16 cellular contexts compared by ENCODE assay signal in the genomic region with DNA sequence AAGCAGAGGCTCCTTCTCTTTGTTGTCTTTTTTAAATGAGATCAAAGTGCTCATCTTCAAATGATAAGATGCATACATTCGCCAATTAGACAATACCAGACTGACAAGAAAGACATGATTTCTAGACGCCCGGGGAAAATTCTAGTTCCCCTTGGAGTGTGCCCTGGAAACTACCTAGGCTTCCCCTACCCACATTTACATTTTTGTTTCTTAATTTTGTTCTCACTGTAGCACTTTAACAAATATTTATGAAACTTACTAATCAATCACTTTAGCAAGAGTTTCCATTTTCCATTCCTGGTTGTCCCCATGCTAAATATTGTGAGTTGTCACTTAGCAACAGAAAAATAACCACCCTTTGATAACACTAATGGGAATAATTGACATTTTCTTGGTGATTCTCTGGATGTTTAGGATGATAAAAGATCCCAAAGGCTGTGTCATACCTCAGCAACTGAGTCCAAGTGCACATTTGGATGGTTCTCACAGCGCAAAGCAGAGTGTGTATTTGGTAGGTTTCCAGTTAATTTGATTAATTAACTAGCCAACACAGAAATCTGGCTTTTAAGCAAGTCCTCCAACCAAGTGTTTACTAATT.
DNase-seq lines count a peak whose midpoint lies in the region; ATAC-seq, FAIRE-seq and TF ChIP-seq lines count a peak whose summit lies in the region.
"Had no signal": no experiment of that assay in that cellular context is flagged by ENCODE, and none has a peak within 500 bp of the region (broad histone marks: within the 10 kb centered on the region; RNA-seq: fewer than 3 reads in every experiment).

No MANE protein-coding gene starts in this region.

- no peak for TF ChIP-seq CTCF in esophagus muscularis mucosa (IDR thresholded peaks at IDR 0.05)
- no peak for TF ChIP-seq CTCF in suprapubic skin (IDR thresholded peaks at IDR 0.05)
- TF ChIP-seq CTCF in breast epithelium (IDR thresholded peaks at IDR 0.05) = no peak
- TF ChIP-seq CTCF in brain microvascular endothelial cell (IDR thresholded peaks at IDR 0.05; ENCODE audit: low read depth, low read length, missing control alignments) = no peak

- in situ Hi-C loops in brain microvascular endothelial cell (cut with HindIII; ENCODE audit: low pct_ligation_motif_present, low sequenced_read_pairs) = no loop called here

- intact Hi-C loops in esophagus muscularis mucosa (cut with DNase I) (no loop called here), breast epithelium (cut with DNase I; ENCODE audit: low total_unique reads) (no loop called here)

- H3K9me3 ChIP-seq in esophagus muscularis mucosa (no peaks in the 10 kb centered on the region), suprapubic skin (no peaks in the 10 kb centered on the region), breast epithelium (no peaks in the 10 kb centered on the region)

- no peaks in the 10 kb centered on the region for H3K27me3 ChIP-seq in esophagus muscularis mucosa
- H3K27me3 ChIP-seq in suprapubic skin = no peaks in the 10 kb centered on the region
- H3K27me3 ChIP-seq in breast epithelium = no peaks in the 10 kb centered on the region
- no peaks in the 10 kb centered on the region for H3K27me3 ChIP-seq in brain microvascular endothelial cell (replicated peaks)

- 49% methylated on average over 4 of the region's 4 CpGs for WGBS in esophagus muscularis mucosa
- 56% methylated on average over 4 of the region's 4 CpGs for WGBS in suprapubic skin

- H3K27ac ChIP-seq in esophagus muscularis mucosa (replicated peaks in 1 of 4) (peak overlapping the region; percentile 44 to 65 (median 51)), suprapubic skin (peak overlapping the region; percentile 50), breast epithelium (no peak overlapping the region), brain microvascular endothelial cell (no peak overlapping the region)

- DNase-seq in esophagus muscularis mucosa (ENCODE audit: extremely low spot score) (no peak), suprapubic skin (ENCODE audit: low spot score in 2 of 2) (no peak), breast epithelium (ENCODE audit: low spot score in 2 of 2) (no peak), HTR-8/SVneo (ENCODE audit: insufficient read length, low spot score) (no peak), brain microvascular endothelial cell (no peak)
- DNase-seq: COR-L47, GOT3, NCI-H1436, NCI-H2029, NCI-H2171, NCI-H446, NCI-H774 had no signal

- TF ChIP-seq EP300 in esophagus muscularis mucosa (IDR thresholded peaks at IDR 0.05) (no peak), suprapubic skin (IDR thresholded peaks at IDR 0.05) (no peak)

- H3K36me3 ChIP-seq in esophagus muscularis mucosa (no peaks in the 10 kb centered on the region), suprapubic skin (no peaks in the 10 kb centered on the region), breast epithelium (no peaks in the 10 kb centered on the region), brain microvascular endothelial cell (replicated peaks) (no peaks in the 10 kb centered on the region)

- ATAC-seq in GM21786 (IDR thresholded peaks at IDR 0.05; ENCODE audit: unreplicated experiment) (peak; percentile 60), HG02938 (IDR thresholded peaks at IDR 0.05; ENCODE audit: unreplicated experiment) (peak; percentile 55)
- ATAC-seq: HepG2, PC-3 had no signal

- no peak for TF ChIP-seq POLR2A in esophagus muscularis mucosa (IDR thresholded peaks at IDR 0.05; ENCODE audit: low read depth)
- TF ChIP-seq POLR2A in suprapubic skin (IDR thresholded peaks at IDR 0.05) = no peak
- no peak for TF ChIP-seq POLR2A in breast epithelium (IDR thresholded peaks at IDR 0.05)

- H3K4me1 ChIP-seq in esophagus muscularis mucosa (peaks cover 0 to 55% (median 34%) of the 10 kb centered on the region in 4 donors), suprapubic skin (peaks cover 8% of the 10 kb centered on the region), breast epithelium (no peaks in the 10 kb centered on the region)

- no peak overlapping the region for H3K4me3 ChIP-seq in esophagus muscularis mucosa
- no peak overlapping the region for H3K4me3 ChIP-seq in suprapubic skin
- no peak overlapping the region for H3K4me3 ChIP-seq in breast epithelium
- no peak overlapping the region for H3K4me3 ChIP-seq in brain microvascular endothelial cell (ENCODE audit: low read depth, low read length)

- FAIRE-seq in HTR-8/SVneo (lab: Jason Lieb, UNC) = no peak
- FAIRE-seq: HepG2 had no signal

Comparison
In these comparisons a context has a peak if more than half of its experiments do, and no peak if none do; other contexts are left out.
1. H3K27ac ChIP-seq: peak in esophagus muscularis mucosa (4 of 4) and suprapubic skin (single experiment); none in breast epithelium (0 of 2) and brain microvascular endothelial cell (single experiment).